20 cellular contexts compared by ENCODE assay signal in genomic region chr20:46807998-46808397, GRCh38.
DNase-seq lines count a peak whose midpoint lies in the region; ATAC-seq and TF ChIP-seq lines count a peak whose summit lies in the region.
"Had no signal": no experiment of that assay in that cellular context is flagged by ENCODE, and none has a peak within 500 bp of the region (broad histone marks: within the 10 kb centered on the region; RNA-seq: fewer than 3 reads in every experiment).

No MANE protein-coding gene starts in this region.

- TF ChIP-seq EP300 in suprapubic skin (IDR thresholded peaks at IDR 0.05) = no peak

- peak overlapping the region; percentile 87; the same call in 1 of the 2 replicates for H2AFZ ChIP-seq in GM23338

- H3K4me2 ChIP-seq in GM23338 = no peak overlapping the region
- H3K4me2 ChIP-seq: BLaER1 had no signal

- H3K9me2 ChIP-seq in GM23338 (ENCODE audit: insufficient read depth) = no peaks in the 10 kb centered on the region

- H3K4me3 ChIP-seq in GM23338 (no peak overlapping the region), suprapubic skin (no peak overlapping the region)
- H3K4me3 ChIP-seq: BLaER1, GM12878 had no signal

- 0 out of 2 replicates have a peak, but pooled peaks cover 7% of the 10 kb centered on the region for H3F3A ChIP-seq in GM23338 (replicated peaks; ENCODE audit: low read depth)

- ATAC-seq in GM23338 (no peak), GM19397 (IDR thresholded peaks at IDR 0.05; ENCODE audit: unreplicated experiment) (no peak)
- ATAC-seq: GM12878, Panc1 had no signal

- peaks cover 6% of the 10 kb centered on the region; the same call in 1 of the 2 replicates for H3K4me1 ChIP-seq in GM23338 (ENCODE audit: insufficient read depth)
- H3K4me1 ChIP-seq in suprapubic skin = peaks cover 13% of the 10 kb centered on the region

- peaks cover 7% of the 10 kb centered on the region for H3K27me3 Mint-ChIP-seq in GM23338 (ENCODE audit: insufficient read depth, low read depth, poor library complexity)

- no peaks in the 10 kb centered on the region for H3K79me2 ChIP-seq in GM23338 (replicated peaks; ENCODE audit: insufficient read depth)

- 63% methylated on average over 6 of the region's 6 CpGs for WGBS in suprapubic skin

- H3K9me3 ChIP-seq in suprapubic skin = no peaks in the 10 kb centered on the region
- H3K9me3 ChIP-seq: BLaER1 had no signal

- H3K4me1 Mint-ChIP-seq in GM23338 = peaks cover 24% of the 10 kb centered on the region
- H3K4me1 Mint-ChIP-seq: CD4-positive, alpha-beta memory T cell had no signal

- H3K27ac ChIP-seq in GM23338 (ENCODE audit: low read depth) = no peak overlapping the region
- peak overlapping the region; percentile 68 for H3K27ac ChIP-seq in VCaP
- no peak overlapping the region for H3K27ac ChIP-seq in suprapubic skin
- H3K27ac ChIP-seq: BLaER1, HL-60 had no signal

- H3K36me3 ChIP-seq in GM23338 (ENCODE audit: insufficient read depth) (no peaks in the 10 kb centered on the region), suprapubic skin (no peaks in the 10 kb centered on the region)
- H3K36me3 ChIP-seq: BLaER1 had no signal

- no peak overlapping the region for H3K4me3 Mint-ChIP-seq in GM23338
- H3K4me3 Mint-ChIP-seq: CD4-positive, alpha-beta memory T cell had no signal

- intact Hi-C loops in head of caudate nucleus (cut with DNase I) = no loop called here

- TF ChIP-seq CTCF in GM23338 (conservative IDR thresholded peaks at IDR 0.05; ENCODE audit: low read depth in 2 of 2) (no peak), VCaP (conservative IDR thresholded peaks at IDR 0.05) (no peak), suprapubic skin (IDR thresholded peaks at IDR 0.05) (no peak)

- TF ChIP-seq POLR2A in suprapubic skin (IDR thresholded peaks at IDR 0.05) = no peak

- no peaks in the 10 kb centered on the region for H4K20me1 ChIP-seq in GM23338 (replicated peaks; ENCODE audit: insufficient read depth)
- H4K20me1 ChIP-seq: BLaER1 had no signal

- no peaks in the 10 kb centered on the region for H3K36me3 Mint-ChIP-seq in GM23338 (ENCODE audit: low read depth)
- H3K36me3 Mint-ChIP-seq: CD4-positive, alpha-beta memory T cell had no signal

- no peak overlapping the region for H3K27ac Mint-ChIP-seq in GM23338
- H3K27ac Mint-ChIP-seq: CD4-positive, alpha-beta memory T cell had no signal

- H3K9me3 Mint-ChIP-seq in GM23338 = no peaks in the 10 kb centered on the region

- DNase-seq in NCI-H1105 (lab: John Stamatoyannopoulos, UW) (peak; percentile 25), NCI-H1105 treated with DMSO at 0.1 percent for 48 hours (lab: John Stamatoyannopoulos, UW) (no peak), GM23338 (ENCODE audit: low spot score) (no peak), suprapubic skin (ENCODE audit: low spot score in 2 of 2) (peak; percentile 34 to 38), head of caudate nucleus (no peak)
- DNase-seq: CD4-positive, alpha-beta memory T cell; DMS79; EL; GDM1; GOT3; HCEC 1CT; NCI-H524 treated with DMSO at 0.1 percent for 48 hours; SHP77 treated with DMSO at 0.1 percent for 48 hours; T-helper 1 cell had no signal

- H3K27me3 ChIP-seq in GM23338 (ENCODE audit: insufficient read depth) (peaks cover 13% of the 10 kb centered on the region), suprapubic skin (peaks cover 18% of the 10 kb centered on the region)

TF ChIP-seq in GM23338, 12 proteins besides CTCF, POLR2A, EP300 and RAD21:
- TF ChIP-seq POLR2AphosphoS5 (IDR thresholded peaks at IDR 0.05; ENCODE audit: low read depth) (no peak), ZNF331 (CRISPR knock-in tag; IDR thresholded peaks at IDR 0.05; ENCODE audit: low read depth) (no peak), NANOG (IDR thresholded peaks at IDR 0.05; ENCODE audit: borderline replicate concordance) (no peak), JUNB (IDR thresholded peaks at IDR 0.05; ENCODE audit: unreplicated experiment) (no peak), CREB1 (CRISPR knock-in tag; IDR thresholded peaks at IDR 0.05; ENCODE audit: low read depth) (no peak), ZNF114 (CRISPR knock-in tag; IDR thresholded peaks at IDR 0.05) (no peak), EZH2phosphoT487 (IDR thresholded peaks at IDR 0.05; ENCODE audit: unreplicated experiment) (no peak)

Comparison
In these comparisons a context has a peak if more than half of its experiments do, and no peak if none do; other contexts are left out.
1. DNase-seq: peak in NCI-H1105 (single experiment) and suprapubic skin (2 of 2); none in NCI-H1105 treated with DMSO at 0.1 percent for 48 hours (single experiment), GM23338 (single experiment) and head of caudate nucleus (0 of 42).